25 cellular contexts compared by ENCODE assay signal in the genomic region with DNA sequence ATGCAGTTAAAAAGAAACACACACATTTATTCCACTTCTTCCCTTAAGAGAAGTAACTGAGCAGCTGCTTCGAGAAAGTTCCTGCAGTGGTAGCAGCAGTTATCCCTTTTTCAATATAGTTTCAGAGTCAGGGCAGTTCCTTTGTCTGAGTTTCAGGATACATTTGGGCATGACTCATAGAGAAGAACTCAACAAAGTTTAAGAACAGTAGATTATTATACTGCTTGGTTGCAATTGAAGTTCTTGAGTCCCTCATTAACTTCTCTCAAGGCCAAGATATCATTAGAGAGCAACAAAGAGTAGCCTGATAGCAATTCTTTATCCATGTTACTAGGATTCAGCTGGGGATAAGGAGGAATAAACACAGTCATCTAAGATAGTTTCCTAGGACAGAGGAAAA. TPM values are rescaled to one million over a fixed set of nuclear protein-coding genes. Genes with fewer than 3 reads are reported as not detected.
DNase-seq lines count a peak whose midpoint lies in the region; ATAC-seq, FAIRE-seq and TF ChIP-seq lines count a peak whose summit lies in the region.
"Had no signal": no experiment of that assay in that cellular context is flagged by ENCODE, and none has a peak within 500 bp of the region (broad histone marks: within the 10 kb centered on the region; RNA-seq: fewer than 3 reads in every experiment).

No MANE protein-coding gene starts in this region.

- TF ChIP-seq CTCF in bronchial epithelial cell (IDR thresholded peaks at IDR 0.05; ENCODE audit: insufficient read depth, low read length, severe bottlenecking): no peak

- DNase-seq in MV-4-11 (lab: John Stamatoyannopoulos, UW) (peak; percentile 41), bronchial epithelial cell (ENCODE audit: low read depth) (peak; percentile 15), foreskin melanocyte (peak; percentile 84), HUDEP-2 (lab: John Stamatoyannopoulos, UW; ENCODE audit: unreplicated experiment in 76 of 76) (no peak)
- DNase-seq in stimulated activated naive CD4-positive, alpha-beta T cell (lab: John Stamatoyannopoulos, UW): no peak
- DNase-seq: activated CD4-positive, alpha-beta T cell treated with anti-CD3 and anti-CD28 coated beads, Interleukin-2, amount 10 ng/mL, durations not matched to agents 24 days and 14 days; activated CD8-positive, alpha-beta memory T cell treated with anti-CD3 and anti-CD28 coated beads, Interleukin-2, amount 10 ng/mL, durations not matched to agents 7 days and 5 days; activated naive CD4-positive, alpha-beta T cell treated with Interleukin-2 at 50 U/mL for 16 hours; activated T-cell treated with anti-CD3 and anti-CD28 coated beads, Interleukin-2, amount 50 U/mL, for 72 hours; amniotic stem cell; Calu3; cortex of kidney; glutamatergic neuron; kidney; NCI-H1048; NCI-H187 treated with DMSO at 0.1 percent for 48 hours; NCI-H526 treated with DMSO at 0.1 percent for 48 hours; pancreas; right lobe of liver; stimulated activated naive CD8-positive, alpha-beta T cell treated with anti-CD3 and anti-CD28 coated beads, Interleukin-15, amount 100 ng/mL, for 72 hours; uterus had no signal

- H3K9ac ChIP-seq in skeletal muscle tissue (ENCODE audit: low read depth in 1 of 3, low read length in 3 of 3): no peak overlapping the region

- H3K27ac ChIP-seq in skeletal muscle tissue (ENCODE audit: low read depth, low read length): peak overlapping the region; percentile 3
- H3K27ac ChIP-seq: right lobe of liver, SJSA1, uterus had no signal

- ATAC-seq in GM19452 (IDR thresholded peaks at IDR 0.05; ENCODE audit: unreplicated experiment): no peak
- ATAC-seq: activated CD8-positive, alpha-beta memory T cell treated with anti-CD3 and anti-CD28 coated beads, Interleukin-2, amount 10 ng/mL, durations not matched to agents 7 days and 5 days; activated T-cell treated with anti-CD3 and anti-CD28 coated beads, Interleukin-2, amount 50 U/mL, for 72 hours; right lobe of liver; stimulated activated naive CD8-positive, alpha-beta T cell treated with anti-CD3 and anti-CD28 coated beads, Interleukin-15, amount 100 ng/mL, for 72 hours had no signal

- no peaks in the 10 kb centered on the region for H3K36me3 ChIP-seq in bronchial epithelial cell (ENCODE audit: control insufficient read depth, insufficient read depth, low read length)
- no peaks in the 10 kb centered on the region for H3K36me3 ChIP-seq in skeletal muscle tissue (ENCODE audit: control insufficient read depth in 3 of 3, insufficient read depth in 3 of 3, low read length in 3 of 3)
- H3K36me3 ChIP-seq: pancreas, right lobe of liver, SJSA1, uterus had no signal

- no peaks in the 10 kb centered on the region for H3K9me3 ChIP-seq in skeletal muscle tissue (ENCODE audit: control insufficient read depth in 3 of 3, low read length in 3 of 3)
- H3K9me3 ChIP-seq: pancreas, right lobe of liver, SJSA1, uterus had no signal

- H3K4me3 ChIP-seq in bronchial epithelial cell (ENCODE audit: low read depth, low read length) (no peak overlapping the region), skeletal muscle tissue (ENCODE audit: low read length in 3 of 3) (no peak overlapping the region)
- H3K4me3 ChIP-seq: pancreas, right lobe of liver, SJSA1, uterus had no signal

- H3K4me1 ChIP-seq in skeletal muscle tissue (ENCODE audit: control insufficient read depth in 3 of 3, insufficient read depth in 3 of 3, low read length in 3 of 3): peaks cover 22 to 48% (median 37%) of the 10 kb centered on the region in 3 donors
- H3K4me1 ChIP-seq: uterus had no signal

- FAIRE-seq in bronchial epithelial cell (lab: Jason Lieb, UNC): no peak
- FAIRE-seq: kidney, pancreas, RCC 7860 had no signal

- no peaks in the 10 kb centered on the region for H3K27me3 ChIP-seq in bronchial epithelial cell (ENCODE audit: control insufficient read depth, insufficient read depth, low read length)
- no peaks in the 10 kb centered on the region for H3K27me3 ChIP-seq in skeletal muscle tissue (ENCODE audit: control insufficient read depth in 3 of 3, insufficient read depth in 3 of 3, low read length in 3 of 3)
- H3K27me3 ChIP-seq: pancreas, right lobe of liver, SJSA1, uterus had no signal

RNA-seq across cellular contexts. Expression of a gene that starts 54.4 kb away (rescaled TPM):
- total RNA-seq in bronchial epithelial cell: 164 and 318 TPM in 2 replicates
- 14.6 TPM for total RNA-seq in skeletal muscle tissue
- total RNA-seq: activated CD4-positive, alpha-beta T cell treated with anti-CD3 and anti-CD28 coated beads, Interleukin-2, amount 10 ng/mL, durations not matched to agents 24 days and 14 days; activated CD8-positive, alpha-beta memory T cell treated with anti-CD3 and anti-CD28 coated beads, Interleukin-2, amount 10 ng/mL, durations not matched to agents 7 days and 5 days had no signal

Comparison
In these comparisons a context has a peak if more than half of its experiments do, and no peak if none do; other contexts are left out.
1. DNase-seq: peak in MV-4-11 (single experiment), bronchial epithelial cell (single experiment) and foreskin melanocyte (single experiment); none in HUDEP-2 (0 of 76) and stimulated activated naive CD4-positive, alpha-beta T cell (0 of 6).
2. RNA of a gene that starts 54.4 kb away (total RNA-seq): 164 to 318 TPM in bronchial epithelial cell; 14.6 TPM in skeletal muscle tissue (single experiment); every median in the first group is over 10 times any median in the second.